ENCODE assay signal across 8 cellular contexts in the genomic region with DNA sequence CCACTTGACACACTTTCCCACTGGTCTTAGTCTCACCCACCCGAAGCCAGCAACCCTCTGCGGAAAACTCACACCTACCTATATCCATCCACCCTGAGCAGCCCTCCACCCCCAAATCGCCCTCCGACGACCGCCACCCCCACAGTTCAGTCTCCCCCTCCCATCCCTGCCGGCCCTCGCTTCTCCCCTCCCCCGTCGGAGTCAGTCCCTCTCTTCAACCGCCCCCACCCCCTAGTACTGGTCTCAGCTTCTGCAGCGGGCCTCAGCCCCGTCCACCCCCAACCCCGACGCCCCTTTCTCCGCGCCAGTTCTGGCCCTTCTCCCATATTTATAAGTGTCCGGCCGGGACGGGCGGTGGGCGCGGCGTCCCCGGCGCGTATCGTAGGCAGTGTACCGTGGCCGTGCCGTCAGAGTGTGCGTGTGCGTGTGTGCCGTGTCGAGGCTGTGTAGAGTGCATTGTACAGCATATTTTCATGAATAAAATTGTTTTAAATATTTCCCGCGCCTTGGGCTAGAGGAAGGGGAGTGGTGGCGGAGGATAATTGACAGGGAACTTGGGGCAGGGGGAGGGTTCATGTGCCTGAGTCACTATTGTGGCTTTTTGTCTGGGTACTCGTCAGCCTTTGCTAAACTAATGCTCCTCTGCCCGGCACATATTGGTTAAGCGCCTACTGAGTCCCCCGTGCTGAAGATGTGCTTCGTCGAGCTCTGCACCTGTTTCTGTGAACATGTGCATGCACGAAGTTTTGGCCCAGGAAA. TPM values are rescaled to one million over a fixed set of nuclear protein-coding genes. Genes with fewer than 3 reads are reported as not detected.
DNase-seq lines count a peak whose midpoint lies in the region; ATAC-seq, FAIRE-seq and TF ChIP-seq lines count a peak whose summit lies in the region.

No MANE protein-coding gene starts in this region.

- in situ Hi-C loops in HepG2 (cut with HindIII; ENCODE audit: extremely low pct_ligation_motif_present, low pct_unique_long_range_greater_than_20kb) = no loop called here

- no peaks in the 10 kb centered on the region for H4K20me1 ChIP-seq in HepG2 (ENCODE audit: insufficient read depth, low read length)

- H3K36me3 ChIP-seq in iPS-20b (ENCODE audit: insufficient read depth, low read depth, low read length) (no peaks in the 10 kb centered on the region), HepG2 (replicated peaks in 1 of 2; ENCODE audit: control insufficient read depth in 1 of 2, insufficient read depth in 2 of 2, low read length in 2 of 2) (no peaks in the 10 kb centered on the region)

- FAIRE-seq in HepG2 (lab: Jason Lieb, UNC) = no peak

- H3K36me3 Mint-ChIP-seq in T-helper 1 cell treated with Interleukin-12 subunit alpha and Interleukin-12 subunit beta and Interleukin-4 antibody, amounts not matched to agents 30 μg/mL and 1 μg/mL, for 36 hours (ENCODE audit: low read depth) = no peaks in the 10 kb centered on the region
- no peaks in the 10 kb centered on the region for H3K36me3 Mint-ChIP-seq in activated T-helper 17 cell treated with anti-CD3 and anti-CD28 coated beads, Interleukin-2, amount 50 U/mL, for 72 hours (ENCODE audit: low read depth)

- TF ChIP-seq RAD21 in HepG2 (CRISPR knock-in tag; IDR thresholded peaks at IDR 0.05) = no peak

- H3K4me1 Mint-ChIP-seq in T-helper 1 cell treated with Interleukin-12 subunit alpha and Interleukin-12 subunit beta and Interleukin-4 antibody, amounts not matched to agents 30 μg/mL and 1 μg/mL, for 36 hours (ENCODE audit: low read depth) = peaks cover 4% of the 10 kb centered on the region
- H3K4me1 Mint-ChIP-seq in activated T-helper 17 cell treated with anti-CD3 and anti-CD28 coated beads, Interleukin-2, amount 50 U/mL, for 72 hours = peaks cover 4% of the 10 kb centered on the region
- peaks cover 29% of the 10 kb centered on the region for H3K4me1 Mint-ChIP-seq in stimulated activated naive CD8-positive, alpha-beta T cell treated with anti-CD3 and anti-CD28 coated beads, Interleukin-15, amount 100 ng/mL, for 72 hours

- H3K27ac ChIP-seq in iPS-20b (ENCODE audit: low read length) = no peak overlapping the region
- no peak overlapping the region for H3K27ac ChIP-seq in HepG2 (ENCODE audit: extremely low read length, insufficient read depth, low read length)

- POLR2A ChIA-PET in HepG2 (lab: Yijun Ruan, JAX) = no interaction called here

- H3K9ac ChIP-seq in iPS-20b (ENCODE audit: low read depth, low read length) (peak overlapping the region; percentile 56; the same call in 1 of the 2 replicates), HepG2 (ENCODE audit: insufficient read depth, low read depth, low read length) (no peak overlapping the region)

- no peak overlapping the region for H3K27ac Mint-ChIP-seq in T-helper 1 cell treated with Interleukin-12 subunit alpha and Interleukin-12 subunit beta and Interleukin-4 antibody, amounts not matched to agents 30 μg/mL and 1 μg/mL, for 36 hours
- no peak overlapping the region for H3K27ac Mint-ChIP-seq in activated T-helper 17 cell treated with anti-CD3 and anti-CD28 coated beads, Interleukin-2, amount 50 U/mL, for 72 hours
- H3K27ac Mint-ChIP-seq in stimulated activated naive CD8-positive, alpha-beta T cell treated with anti-CD3 and anti-CD28 coated beads, Interleukin-15, amount 100 ng/mL, for 72 hours = no peak overlapping the region

- no peak overlapping the region for H3K4me2 ChIP-seq in HepG2 (ENCODE audit: low read depth, low read length)

- peak; percentile 81 for ATAC-seq in activated T-helper 17 cell treated with anti-CD3 and anti-CD28 coated beads, Interleukin-2, amount 50 U/mL, for 72 hours (replicated peaks)
- ATAC-seq in stimulated activated naive CD8-positive, alpha-beta T cell treated with anti-CD3 and anti-CD28 coated beads, Interleukin-15, amount 100 ng/mL, for 72 hours = peak; percentile 56
- ATAC-seq in HepG2 = no peak
- ATAC-seq in GM21360 (IDR thresholded peaks at IDR 0.05; ENCODE audit: unreplicated experiment) = no peak

- DNase-seq in T-helper 1 cell (no peak), OCI-M2 (lab: John Stamatoyannopoulos, UW; ENCODE audit: unreplicated experiment) (no peak), HepG2 (ENCODE audit: low spot score) (no peak)
- DNase-seq in stimulated activated naive CD8-positive, alpha-beta T cell treated with anti-CD3 and anti-CD28 coated beads, Interleukin-15, amount 100 ng/mL, for 72 hours = peak in 1 of 2 donors; percentile 33

- H3K4me3 Mint-ChIP-seq in T-helper 1 cell treated with Interleukin-12 subunit alpha and Interleukin-12 subunit beta and Interleukin-4 antibody, amounts not matched to agents 30 μg/mL and 1 μg/mL, for 36 hours = peak overlapping the region; percentile 60
- H3K4me3 Mint-ChIP-seq in activated T-helper 17 cell treated with anti-CD3 and anti-CD28 coated beads, Interleukin-2, amount 50 U/mL, for 72 hours = peak overlapping the region; percentile 64
- peak overlapping the region; percentile 62 to 77 for H3K4me3 Mint-ChIP-seq in stimulated activated naive CD8-positive, alpha-beta T cell treated with anti-CD3 and anti-CD28 coated beads, Interleukin-15, amount 100 ng/mL, for 72 hours

- peak overlapping the region; percentile 74 for H3K4me3 ChIP-seq in iPS-20b (ENCODE audit: low read length)
- H3K4me3 ChIP-seq in HepG2 (replicated peaks in 1 of 3; ENCODE audit: insufficient read depth in 1 of 3, low read depth in 2 of 3, low read length in 3 of 3) = no peak overlapping the region

- CTCF ChIA-PET in HepG2 (lab: Yijun Ruan, JAX; ENCODE audit: low intra/inter-chr PET ratio, low total read pairs) = no interaction called here

- no peaks in the 10 kb centered on the region for H3K79me2 ChIP-seq in HepG2 (ENCODE audit: insufficient read depth, low read length)

- H3K27me3 ChIP-seq in iPS-20b (ENCODE audit: insufficient read depth, low read length) (peaks cover 78% of the 10 kb centered on the region), HepG2 (ENCODE audit: control insufficient read depth in 1 of 2, insufficient read depth in 2 of 2, low read length in 2 of 2) (peaks cover 5 to 40% of the 10 kb centered on the region in 2 experiments; a peak in 4 of 5 replicates)

- H3K27me3 Mint-ChIP-seq in T-helper 1 cell treated with Interleukin-12 subunit alpha and Interleukin-12 subunit beta and Interleukin-4 antibody, amounts not matched to agents 30 μg/mL and 1 μg/mL, for 36 hours (ENCODE audit: low read depth) = peaks cover 73% of the 10 kb centered on the region
- peaks cover 55% of the 10 kb centered on the region for H3K27me3 Mint-ChIP-seq in activated T-helper 17 cell treated with anti-CD3 and anti-CD28 coated beads, Interleukin-2, amount 50 U/mL, for 72 hours
- peaks cover 83% of the 10 kb centered on the region for H3K27me3 Mint-ChIP-seq in stimulated activated naive CD8-positive, alpha-beta T cell treated with anti-CD3 and anti-CD28 coated beads, Interleukin-15, amount 100 ng/mL, for 72 hours

- H3K9me3 Mint-ChIP-seq in T-helper 1 cell treated with Interleukin-12 subunit alpha and Interleukin-12 subunit beta and Interleukin-4 antibody, amounts not matched to agents 30 μg/mL and 1 μg/mL, for 36 hours = no peaks in the 10 kb centered on the region
- H3K9me3 Mint-ChIP-seq in activated T-helper 17 cell treated with anti-CD3 and anti-CD28 coated beads, Interleukin-2, amount 50 U/mL, for 72 hours = no peaks in the 10 kb centered on the region
- H3K9me3 Mint-ChIP-seq in stimulated activated naive CD8-positive, alpha-beta T cell treated with anti-CD3 and anti-CD28 coated beads, Interleukin-15, amount 100 ng/mL, for 72 hours = no peaks in the 10 kb centered on the region

- intact Hi-C loops in HepG2 (cut with micrococcal nuclease; ENCODE audit: unreplicated experiment) = no loop called here

- TF ChIP-seq POLR2A in HepG2 (IDR thresholded peaks at IDR 0.05; ENCODE audit: insufficient read depth in 1 of 2, low read depth in 2 of 2, low read length in 2 of 2) = no peak

- TF ChIP-seq EP300 in HepG2 (IDR thresholded peaks at IDR 0.05; ENCODE audit: low read depth in 2 of 2, low read length in 2 of 2) (no peak), HepG2 (CRISPR knock-in tag; IDR thresholded peaks at IDR 0.05; ENCODE audit: borderline replicate concordance) (no peak)

- H3K4me1 ChIP-seq in iPS-20b (ENCODE audit: insufficient read depth, low read length) (peaks cover 10% of the 10 kb centered on the region), HepG2 (ENCODE audit: insufficient read depth, low read length) (no peaks in the 10 kb centered on the region)

- H2AFZ ChIP-seq in HepG2 (ENCODE audit: low read length) = no peak overlapping the region

- WGBS in HepG2 (ENCODE audit: low lambda C conversion rate) = 71% methylated on average over 45 of the region's 45 CpGs

- no TSS peak for BruUV-seq in HepG2 (replicated peaks; lab: Mats Ljungman, UMichigan)

- H3K9me3 ChIP-seq in iPS-20b (ENCODE audit: insufficient read depth, low read depth, low read length) (no peaks in the 10 kb centered on the region), HepG2 (ENCODE audit: low read length) (no peaks in the 10 kb centered on the region)

- no peak for TF ChIP-seq CTCF in HepG2 (CRISPR knock-in tag; IDR thresholded peaks at IDR 0.05)

RNA-seq across cellular contexts. Expression of a gene that starts 22.0 kb away (rescaled TPM):
- total RNA-seq in activated T-helper 17 cell treated with anti-CD3 and anti-CD28 coated beads, Interleukin-2, amount 50 U/mL, for 72 hours = under 1 TPM; 0.11 to 0.26 TPM
- 0.13 TPM in 1 of 2 replicates, not detected in the other for total RNA-seq in HepG2 (2016; rRNA removed; fragmentation: Illumina TruSeq; extraction: Trizol)
- not detected in 2 replicates for total RNA-seq in HepG2 (2016; cell fraction: cytosol; rRNA removed; fragmentation: Illumina TruSeq; extraction: Trizol; ENCODE audit: low read depth)
- 0.06 TPM in 1 of 2 replicates, not detected in the other for total RNA-seq in HepG2 (2016; cell fraction: insoluble cytoplasmic fraction; rRNA removed; fragmentation: Illumina TruSeq; extraction: Trizol)
- 0.07 TPM in 1 of 2 replicates, not detected in the other for total RNA-seq in HepG2 (2016; cell fraction: membrane; rRNA removed; fragmentation: Illumina TruSeq; extraction: Trizol)
- 0.25 TPM in 1 of 2 replicates, not detected in the other for total RNA-seq in HepG2 (2016; cell fraction: nucleus; rRNA removed; fragmentation: Illumina TruSeq; extraction: Trizol)
- polyA plus RNA-seq in HepG2 (2011; rRNA removed) = not detected in 2 replicates
- not detected in 2 replicates for polyA plus RNA-seq in HepG2 (2011; cell fraction: cytosol; rRNA removed)
- polyA plus RNA-seq in HepG2 (2011; cell fraction: nucleus; rRNA removed) = not detected in 2 replicates
- polyA plus RNA-seq in HepG2 (2012) = 0.07 TPM in 1 of 2 replicates, not detected in the other
- not detected in 2 replicates for polyA plus RNA-seq in HepG2 (2016; cell fraction: cytosol; fragmentation: Illumina TruSeq; extraction: Trizol; ENCODE audit: low read depth)
- polyA plus RNA-seq in HepG2 (2016; cell fraction: insoluble cytoplasmic fraction; fragmentation: Illumina TruSeq; extraction: Trizol; ENCODE audit: low read depth) = 0.11 and 0.15 TPM in 2 replicates
- polyA plus RNA-seq in HepG2 (2016; cell fraction: membrane; fragmentation: Illumina TruSeq; extraction: Trizol; ENCODE audit: low read depth) = 0.06 TPM in 1 of 2 replicates, not detected in the other
- polyA plus RNA-seq in HepG2 (2016; cell fraction: nucleus; fragmentation: Illumina TruSeq; extraction: Trizol; ENCODE audit: insufficient read depth, low read depth) = not detected in 2 replicates
- polyA minus RNA-seq in HepG2 (2011; rRNA and poly(A)+ RNA removed; ENCODE audit: low replicate concordance) = 0.54 TPM in 1 of 2 replicates, not detected in the other
- not detected in 2 replicates for polyA minus RNA-seq in HepG2 (2011; cell fraction: cytosol; rRNA and poly(A)+ RNA removed)
- not detected in 2 replicates for polyA minus RNA-seq in HepG2 (2011; cell fraction: nucleus; rRNA and poly(A)+ RNA removed)

Comparison
In these comparisons a context has a peak if more than half of its experiments do, and no peak if none do; other contexts are left out.
1. ATAC-seq: peak in activated T-helper 17 cell treated with anti-CD3 and anti-CD28 coated beads, Interleukin-2, amount 50 U/mL, for 72 hours (single experiment) and stimulated activated naive CD8-positive, alpha-beta T cell treated with anti-CD3 and anti-CD28 coated beads, Interleukin-15, amount 100 ng/mL, for 72 hours (single experiment); none in HepG2 (single experiment) and GM21360 (single experiment).
2. Peak in every context shown above with its lines, with median percentiles within 50 percentile points of each other: H3K4me3 Mint-ChIP-seq.